Comparison of ENCODE assay signal across 22 cellular contexts in genomic region chr4:6022607-6023288, GRCh38. TPM values are rescaled to one million over a fixed set of nuclear protein-coding genes. Genes with fewer than 3 reads are reported as not detected.
DNase-seq lines count a peak whose midpoint lies in the region; ATAC-seq and TF ChIP-seq lines count a peak whose summit lies in the region.
"Had no signal": no experiment of that assay in that cellular context is flagged by ENCODE, and none has a peak within 500 bp of the region (broad histone marks: within the 10 kb centered on the region; RNA-seq: fewer than 3 reads in every experiment).

No MANE protein-coding gene starts in this region.

- peaks cover 4 to 6% of the 10 kb centered on the region in 2 donors for H3K4me1 Mint-ChIP-seq in natural killer cell treated with Interleukin-12 subunit alpha and Interleukin-12 subunit beta and Interleukin-15 and Interleukin-18, amount 100 ng/mL, for 72 hours (ENCODE audit: low read depth in 2 of 2)
- H3K4me1 Mint-ChIP-seq in natural killer cell (no peaks in the 10 kb centered on the region), chondrocyte (ENCODE audit: low read depth) (no peaks in the 10 kb centered on the region)
- H3K4me1 Mint-ChIP-seq: CD14-positive monocyte had no signal

- H3K9me3 Mint-ChIP-seq in natural killer cell treated with Interleukin-12 subunit alpha and Interleukin-12 subunit beta and Interleukin-15 and Interleukin-18, amount 100 ng/mL, for 72 hours = no peaks in the 10 kb centered on the region
- H3K9me3 Mint-ChIP-seq in natural killer cell = no peaks in the 10 kb centered on the region
- H3K9me3 Mint-ChIP-seq in chondrocyte (ENCODE audit: low read depth) = no peaks in the 10 kb centered on the region
- H3K9me3 Mint-ChIP-seq: CD14-positive monocyte; CD4-positive, alpha-beta T cell; CD8-positive, alpha-beta memory T cell had no signal

- intact Hi-C loops in natural killer cell (cut with micrococcal nuclease) = no loop called here

- H3K27ac Mint-ChIP-seq in natural killer cell treated with Interleukin-12 subunit alpha and Interleukin-12 subunit beta and Interleukin-15 and Interleukin-18, amount 100 ng/mL, for 72 hours = no peak overlapping the region
- H3K27ac Mint-ChIP-seq in natural killer cell (no peak overlapping the region), chondrocyte (ENCODE audit: unreplicated experiment) (no peak overlapping the region)
- H3K27ac Mint-ChIP-seq: CD14-positive monocyte; CD4-positive, alpha-beta T cell; CD8-positive, alpha-beta memory T cell; HFFc6 had no signal

- no peak for ATAC-seq in natural killer cell treated with Interleukin-12 subunit alpha and Interleukin-12 subunit beta and Interleukin-15 and Interleukin-18, amount 100 ng/mL, for 72 hours
- no peak for ATAC-seq in natural killer cell
- ATAC-seq in HG02571 (IDR thresholded peaks at IDR 0.05; ENCODE audit: unreplicated experiment) = no peak
- ATAC-seq: A549, GM12878 had no signal

- DNase-seq in natural killer cell treated with Interleukin-12 subunit alpha and Interleukin-12 subunit beta and Interleukin-15 and Interleukin-18, amount 100 ng/mL, for 72 hours (ENCODE audit: low spot score) = peak; percentile 44
- no peak for DNase-seq in natural killer cell
- DNase-seq in chondrocyte (ENCODE audit: low spot score) = peak; percentile 89
- peak; percentile 9 for DNase-seq in left kidney (ENCODE audit: low read depth, low spot score)
- no peak for DNase-seq in activated T-cell treated with anti-CD3 and anti-CD28 coated beads, Interleukin-2, amount 50 U/mL, for 48 hours
- DNase-seq in hypothalamus (lab: John Stamatoyannopoulos, UW) = no peak
- DNase-seq: 8988T; ACHN; AML-193; BE2C; CD4-positive, alpha-beta T cell; CD8-positive, alpha-beta memory T cell; DMS 273 treated with DMSO at 0.1 percent for 48 hours; DMS79; EL; GDM1; GM23248; HFFc6 had no signal

- TF ChIP-seq CTCF in natural killer cell (IDR thresholded peaks at IDR 0.05) (no peak), chondrocyte (IDR thresholded peaks at IDR 0.05) (no peak)

- H3K27me3 Mint-ChIP-seq in natural killer cell treated with Interleukin-12 subunit alpha and Interleukin-12 subunit beta and Interleukin-15 and Interleukin-18, amount 100 ng/mL, for 72 hours = peaks cover 0 to 8% of the 10 kb centered on the region in 2 donors
- H3K27me3 Mint-ChIP-seq in natural killer cell (ENCODE audit: low read depth in 2 of 2) (peaks cover 7 to 8% of the 10 kb centered on the region in 2 donors), chondrocyte (ENCODE audit: low read depth) (peaks cover 44% of the 10 kb centered on the region)

- no peak overlapping the region for H3K4me3 Mint-ChIP-seq in natural killer cell treated with Interleukin-12 subunit alpha and Interleukin-12 subunit beta and Interleukin-15 and Interleukin-18, amount 100 ng/mL, for 72 hours
- H3K4me3 Mint-ChIP-seq in natural killer cell (no peak overlapping the region), chondrocyte (ENCODE audit: unreplicated experiment) (no peak overlapping the region)
- H3K4me3 Mint-ChIP-seq: CD14-positive monocyte; CD4-positive, alpha-beta T cell; CD8-positive, alpha-beta memory T cell; HFFc6 had no signal

- H3K36me3 Mint-ChIP-seq in natural killer cell treated with Interleukin-12 subunit alpha and Interleukin-12 subunit beta and Interleukin-15 and Interleukin-18, amount 100 ng/mL, for 72 hours = no peaks in the 10 kb centered on the region
- H3K36me3 Mint-ChIP-seq in natural killer cell (no peaks in the 10 kb centered on the region), chondrocyte (ENCODE audit: low read depth) (no peaks in the 10 kb centered on the region)
- H3K36me3 Mint-ChIP-seq: CD14-positive monocyte had no signal

RNA-seq across cellular contexts. Expression of gene C4orf50, which starts 4.5 kb away (rescaled TPM):
- total RNA-seq in natural killer cell treated with Interleukin-12 subunit alpha and Interleukin-12 subunit beta and Interleukin-15 and Interleukin-18, amount 100 ng/mL, for 72 hours = 1 to 10 TPM in 1 of 2 donors, under 1 TPM in 1; 0.81 to 6.9 TPM
- 1 to 10 TPM in 2 of 3 donors, under 1 TPM in 1; 0.63 to 2.7 (median 1.8) TPM for total RNA-seq in natural killer cell
- not detected in 3 replicates for total RNA-seq in chondrocyte
- total RNA-seq: GM23248, HFFc6 had no signal

Comparison
In these comparisons a context has a peak if more than half of its experiments do, and no peak if none do; other contexts are left out.
1. DNase-seq: peak in natural killer cell treated with Interleukin-12 subunit alpha and Interleukin-12 subunit beta and Interleukin-15 and Interleukin-18, amount 100 ng/mL, for 72 hours (single experiment), chondrocyte (single experiment) and left kidney (single experiment); none in natural killer cell (single experiment), activated T-cell treated with anti-CD3 and anti-CD28 coated beads, Interleukin-2, amount 50 U/mL, for 48 hours (0 of 2) and hypothalamus (0 of 51).